Comparison of ENCODE assay signal across 9 cellular contexts in genomic region chr20:53656653-53657288, GRCh38.
DNase-seq lines count a peak whose midpoint lies in the region; ATAC-seq and TF ChIP-seq lines count a peak whose summit lies in the region.
"Had no signal": no experiment of that assay in that cellular context is flagged by ENCODE, and none has a peak within 500 bp of the region (broad histone marks: within the 10 kb centered on the region; RNA-seq: fewer than 3 reads in every experiment).

No MANE protein-coding gene starts in this region.

- no peaks in the 10 kb centered on the region for H3K9me3 Mint-ChIP-seq in WTC11

- H3K4me1 Mint-ChIP-seq in WTC11 = peaks cover 72% of the 10 kb centered on the region

- ATAC-seq in heart right ventricle (no peak), left cardiac atrium (no peak), WTC11 (no peak), HG03571 (IDR thresholded peaks at IDR 0.05; ENCODE audit: unreplicated experiment) (no peak)

- H3K4me3 ChIP-seq in heart right ventricle (no peak overlapping the region), iPS-20b (ENCODE audit: low read length) (no peak overlapping the region), uterus (no peak overlapping the region)

- H3K27me3 Mint-ChIP-seq in WTC11 (ENCODE audit: low read depth) = no peaks in the 10 kb centered on the region

- DNase-seq in heart right ventricle (no peak), left cardiac atrium (no peak), WTC11 (ENCODE audit: low spot score) (no peak), uterus (no peak), glomerular visceral epithelial cell (ENCODE audit: extremely low spot score) (no peak), cortex of kidney (lab: John Stamatoyannopoulos, UW) (no peak)
- DNase-seq: activated gamma-delta T cell had no signal

- TF ChIP-seq CTCF in heart right ventricle (IDR thresholded peaks at IDR 0.05) = no peak
- no peak for TF ChIP-seq CTCF in WTC11 (IDR thresholded peaks at IDR 0.05)
- TF ChIP-seq CTCF in uterus (IDR thresholded peaks at IDR 0.05) = no peak

- H3K36me3 ChIP-seq in heart right ventricle (no peaks in the 10 kb centered on the region), iPS-20b (ENCODE audit: insufficient read depth, low read depth, low read length) (no peaks in the 10 kb centered on the region), uterus (no peaks in the 10 kb centered on the region)

- H3K27ac ChIP-seq in heart right ventricle (peak overlapping the region in 6 of 10 donors; percentile 28 to 72 (median 39)), iPS-20b (ENCODE audit: low read length) (no peak overlapping the region), uterus (peak overlapping the region; percentile 59 to 68)

- H3K9me3 ChIP-seq in heart right ventricle (no peaks in the 10 kb centered on the region), iPS-20b (ENCODE audit: insufficient read depth, low read depth, low read length) (no peaks in the 10 kb centered on the region), uterus (no peaks in the 10 kb centered on the region)

- POLR2A ChIA-PET in WTC11 (lab: Charles Lee) = no interaction called here

- no peak for TF ChIP-seq POLR2A in uterus (IDR thresholded peaks at IDR 0.05)

- H3K27me3 ChIP-seq in heart right ventricle (no peaks in the 10 kb centered on the region), iPS-20b (ENCODE audit: insufficient read depth, low read length) (no peaks in the 10 kb centered on the region), uterus (no peaks in the 10 kb centered on the region)

- H3K9ac ChIP-seq in iPS-20b (ENCODE audit: low read depth, low read length) = peak overlapping the region; percentile 56; the same call in 1 of the 2 replicates

- 76 to 83% methylated on average over 3 of the region's 3 CpGs for WGBS in heart right ventricle, 2 donors

- 0 out of 2 replicates have a peak overlapping the region, but pooled peaks have one; percentile 45 for H3K27ac Mint-ChIP-seq in WTC11

- H3K4me1 ChIP-seq in heart right ventricle = peaks cover 2 to 84% (median 46%) of the 10 kb centered on the region in 9 donors
- H3K4me1 ChIP-seq in iPS-20b (ENCODE audit: insufficient read depth, low read length) = peaks cover 21% of the 10 kb centered on the region; the same call in 1 of the 2 replicates
- H3K4me1 ChIP-seq in uterus = peaks cover 3 to 5% of the 10 kb centered on the region in 2 donors

- CTCF ChIA-PET in WTC11 (lab: Charles Lee) = interaction anchor here (1.1 kb wide), 2 partner anchors 14 to 271 kb away, joined by 3 read pairs; no protein-coding TSS in a partner anchor

- intact Hi-C loops in heart right ventricle (cut with DNase I) = loop anchor here in 1 of 10 donors (5.0 kb wide), 1 partner anchor 34 kb away; no protein-coding TSS in a partner anchor
- intact Hi-C loops in left cardiac atrium (cut with DNase I) = no loop called here
- intact Hi-C loops in uterus (cut with DNase I; ENCODE audit: low total_unique reads) = no loop called here

- H3K36me3 Mint-ChIP-seq in WTC11 = no peaks in the 10 kb centered on the region

- H3K4me3 Mint-ChIP-seq in WTC11 = no peak overlapping the region

TF ChIP-seq in WTC11, 78 proteins besides CTCF, POLR2A, EP300 and RAD21 (continues in another document):
- no peak for TF ChIP-seq ATF2 (CRISPR knock-in tag; IDR thresholded peaks at IDR 0.05; ENCODE audit: borderline replicate concordance, low read depth)
- TF ChIP-seq KAT7 (CRISPR knock-in tag; IDR thresholded peaks at IDR 0.05; ENCODE audit: borderline replicate concordance) = no peak
- no peak for TF ChIP-seq FOXK1 (CRISPR knock-in tag; IDR thresholded peaks at IDR 0.05)
- no peak for TF ChIP-seq ZNF281 (CRISPR knock-in tag; IDR thresholded peaks at IDR 0.05)
- no peak for TF ChIP-seq AFF4 (CRISPR knock-in tag; IDR thresholded peaks at IDR 0.05; ENCODE audit: borderline replicate concordance)
- no peak for TF ChIP-seq ZNF425 (CRISPR knock-in tag; conservative IDR thresholded peaks at IDR 0.05)
- no peak for TF ChIP-seq SMAD4 (CRISPR knock-in tag; IDR thresholded peaks at IDR 0.05)
- no peak for TF ChIP-seq ZNF416 (CRISPR knock-in tag; IDR thresholded peaks at IDR 0.05)
